In genomic region chr3:114640126-114640525, GRCh38 we compare ENCODE assay signal across 20 cellular contexts.
"Had no signal": no experiment of that assay in that cellular context is flagged by ENCODE, and none has a peak within 500 bp of the region (broad histone marks: within the 10 kb centered on the region; RNA-seq: fewer than 3 reads in every experiment).

No MANE protein-coding gene starts in this region.

- DNase-seq: dermis blood vessel endothelial cell; dorsolateral prefrontal cortex; effector CD4-positive, alpha-beta T cell; effector memory CD4-positive, alpha-beta T cell; foreskin keratinocyte; heart left ventricle; hypothalamus; left cardiac atrium; left lung; left ventricle myocardium superior; lower lobe of right lung; mesenchymal stem cell; midbrain had no signal

- H3K4me3 ChIP-seq: coronary artery, dorsolateral prefrontal cortex, esophagus muscularis mucosa, gastroesophageal sphincter, heart left ventricle, hepatocyte, left lung, lower lobe of right lung had no signal

- H3K4me2 ChIP-seq: hepatocyte had no signal

- H3K36me3 ChIP-seq: esophagus muscularis mucosa, gastroesophageal sphincter, heart left ventricle, left lung, lower lobe of right lung had no signal

- H3K27me3 ChIP-seq: dorsolateral prefrontal cortex, esophagus muscularis mucosa, foreskin keratinocyte, gastroesophageal sphincter, heart left ventricle, hepatocyte, left lung had no signal

- FAIRE-seq: colon, endothelial cell of umbilical vein, keratinocyte had no signal

- H2AFZ ChIP-seq: hepatocyte had no signal

- H3K4me1 ChIP-seq: esophagus muscularis mucosa, gastroesophageal sphincter, left lung, lower lobe of right lung had no signal

- H3K79me2 ChIP-seq: hepatocyte had no signal

- H3K27ac ChIP-seq: coronary artery, esophagus muscularis mucosa, foreskin keratinocyte, gastroesophageal sphincter, heart left ventricle, hepatocyte, left lung, lower lobe of right lung had no signal

- ATAC-seq: foreskin keratinocyte, gastroesophageal sphincter, heart left ventricle, left cardiac atrium, left lung, left ventricle myocardium superior, lower lobe of right lung had no signal
